8 cellular contexts compared by ENCODE assay signal in genomic region chr21:39312112-39313041, GRCh38. TPM values are rescaled to one million over a fixed set of nuclear protein-coding genes. Genes with fewer than 3 reads are reported as not detected.
DNase-seq lines count a peak whose midpoint lies in the region; ATAC-seq and TF ChIP-seq lines count a peak whose summit lies in the region.

No MANE protein-coding gene starts in this region.

- no peak overlapping the region for H4K91ac ChIP-seq in neuronal stem cell (ENCODE audit: low read depth, low read length, poor library complexity)

- no peak overlapping the region for H3K14ac ChIP-seq in neuronal stem cell (ENCODE audit: low read length)

- H3K27ac ChIP-seq in gastroesophageal sphincter (peak overlapping the region; percentile 93 to 99 (median 96)), neuronal stem cell (replicated peaks; ENCODE audit: low read length) (peak overlapping the region; percentile 98)

- peaks cover 36% of the 10 kb centered on the region for H3K4me1 Mint-ChIP-seq in activated naive CD4-positive, alpha-beta T cell treated with anti-CD3 and anti-CD28 coated beads, Interleukin-2, amount 10 ng/mL, durations not matched to agents 7 days and 5 days

- no peak overlapping the region for H2AK5ac ChIP-seq in neuronal stem cell (ENCODE audit: low read depth, low read length)

- H3K79me1 ChIP-seq in neuronal stem cell (ENCODE audit: low read depth, low read length): peaks cover 8% of the 10 kb centered on the region

- H3K4me1 ChIP-seq in gastroesophageal sphincter (peaks cover 0 to 80% (median 13%) of the 10 kb centered on the region in 3 donors), neuronal stem cell (ENCODE audit: control insufficient read depth in 2 of 2, insufficient read depth in 1 of 2, low read depth in 1 of 2, low read length in 2 of 2) (peaks cover 4 to 9% of the 10 kb centered on the region in 2 donors)

- H3K27me3 ChIP-seq in gastroesophageal sphincter: no peaks in the 10 kb centered on the region
- no peaks in the 10 kb centered on the region for H3K27me3 ChIP-seq in neuronal stem cell (ENCODE audit: control insufficient read depth in 3 of 3, insufficient read depth in 3 of 3, low read depth in 1 of 3, low read length in 3 of 3)

- H2BK120ac ChIP-seq in neuronal stem cell (ENCODE audit: low read depth, low read length): no peak overlapping the region

- TF ChIP-seq EP300 in gastroesophageal sphincter (IDR thresholded peaks at IDR 0.05): no peak

- H3K4me3 ChIP-seq in NB4 (ENCODE audit: low read depth, low read length): peak overlapping the region; percentile 70
- peak overlapping the region; percentile 89 to 98 for H3K4me3 ChIP-seq in gastroesophageal sphincter
- H3K4me3 ChIP-seq in neuronal stem cell (ENCODE audit: low read length in 2 of 2): peak overlapping the region; percentile 63 to 96

- no peaks in the 10 kb centered on the region for H3K9me3 Mint-ChIP-seq in activated naive CD4-positive, alpha-beta T cell treated with anti-CD3 and anti-CD28 coated beads, Interleukin-2, amount 10 ng/mL, durations not matched to agents 7 days and 5 days

- H3K36me3 Mint-ChIP-seq in activated naive CD4-positive, alpha-beta T cell treated with anti-CD3 and anti-CD28 coated beads, Interleukin-2, amount 10 ng/mL, durations not matched to agents 7 days and 5 days: peaks cover 28% of the 10 kb centered on the region

- H3K27ac Mint-ChIP-seq in activated naive CD4-positive, alpha-beta T cell treated with anti-CD3 and anti-CD28 coated beads, Interleukin-2, amount 10 ng/mL, durations not matched to agents 7 days and 5 days: peak overlapping the region; percentile 96

- no peak overlapping the region for H2BK12ac ChIP-seq in neuronal stem cell (ENCODE audit: low read length)

- CTCF ChIA-PET in activated naive CD4-positive, alpha-beta T cell treated with anti-CD3 and anti-CD28 coated beads, Interleukin-2, amount 10 ng/mL, durations not matched to agents 7 days and 5 days (lab: Charles Lee): no interaction called here

- DNase-seq in GM04503 (ENCODE audit: low read depth): peak; percentile 46
- DNase-seq in NB4 (ENCODE audit: low read depth): peak; percentile 92
- DNase-seq in SK-N-DZ (ENCODE audit: low spot score): peak; percentile 84
- DNase-seq in activated naive CD4-positive, alpha-beta T cell treated with anti-CD3 and anti-CD28 coated beads, Interleukin-2, amount 10 ng/mL, durations not matched to agents 7 days and 5 days: peak; percentile 96
- peak; percentile 85 for DNase-seq in neuronal stem cell (ENCODE audit: low spot score)
- peak; percentile 65 for DNase-seq in stromal cell of bone marrow (ENCODE audit: low read depth)

- TF ChIP-seq CTCF in NB4 (IDR thresholded peaks at IDR 0.05; ENCODE audit: low read depth, low read length) (no peak), gastroesophageal sphincter (IDR thresholded peaks at IDR 0.05) (no peak)

- WGBS in gastroesophageal sphincter (ENCODE audit: low coverage in 1 of 2), 2 donors: 0 to 2% methylated on average over 14 to 17 of the region's 65 CpGs
- no CpG with 5 or more reads among the region's 65 CpGs for WGBS in neuronal stem cell (ENCODE audit: extremely low coverage in 2 of 2, insufficient read length in 2 of 2, insufficient replicate concordance in 1 of 2), 2 donors

- peak overlapping the region; percentile 99 for H2AFZ ChIP-seq in neuronal stem cell (ENCODE audit: low read length)

- H3K36me3 ChIP-seq in gastroesophageal sphincter (peaks cover 0 to 14% of the 10 kb centered on the region in 2 donors), neuronal stem cell (replicated peaks in 1 of 2; ENCODE audit: control insufficient read depth in 2 of 2, insufficient read depth in 2 of 2, low read length in 2 of 2) (peaks cover 4 to 47% of the 10 kb centered on the region in 2 donors)

- H4K8ac ChIP-seq in neuronal stem cell (ENCODE audit: low read depth, low read length): no peak overlapping the region

- H3K9ac ChIP-seq in neuronal stem cell (ENCODE audit: low read depth, low read length, poor library complexity): peak overlapping the region; percentile 98

- H3K23ac ChIP-seq in neuronal stem cell (ENCODE audit: low read depth, low read length, poor library complexity): peak overlapping the region; percentile 90

- peak; percentile 77 for ATAC-seq in HG02588 (IDR thresholded peaks at IDR 0.05; ENCODE audit: unreplicated experiment)
- peak; percentile 93 for ATAC-seq in gastroesophageal sphincter

- H3K4ac ChIP-seq in neuronal stem cell (ENCODE audit: low read length): no peak overlapping the region

- H3K9me3 ChIP-seq in gastroesophageal sphincter (no peaks in the 10 kb centered on the region), neuronal stem cell (replicated peaks in 1 of 2; ENCODE audit: control insufficient read depth in 2 of 2, insufficient read depth in 1 of 2, low read depth in 1 of 2, low read length in 2 of 2) (peaks cover 0 to 2% of the 10 kb centered on the region in 2 donors)

- H2BK5ac ChIP-seq in neuronal stem cell (ENCODE audit: low read length): no peak overlapping the region

- TF ChIP-seq POLR2A in NB4 (IDR thresholded peaks at IDR 0.05; ENCODE audit: extremely low read depth, insufficient read length) (peak; percentile 26), gastroesophageal sphincter (IDR thresholded peaks at IDR 0.05) (no peak)

- peaks cover 9% of the 10 kb centered on the region for H3K27me3 Mint-ChIP-seq in activated naive CD4-positive, alpha-beta T cell treated with anti-CD3 and anti-CD28 coated beads, Interleukin-2, amount 10 ng/mL, durations not matched to agents 7 days and 5 days

- peak overlapping the region; percentile 82 for H3K4me3 Mint-ChIP-seq in activated naive CD4-positive, alpha-beta T cell treated with anti-CD3 and anti-CD28 coated beads, Interleukin-2, amount 10 ng/mL, durations not matched to agents 7 days and 5 days

- no peak overlapping the region for H2BK15ac ChIP-seq in neuronal stem cell (ENCODE audit: low read length)

- H3K18ac ChIP-seq in neuronal stem cell (ENCODE audit: low read length): peak overlapping the region; percentile 81

- peak overlapping the region; percentile 43 for H3K4me2 ChIP-seq in neuronal stem cell (ENCODE audit: insufficient read depth, low read length, poor library complexity, severe bottlenecking)

RNA-seq across cellular contexts. Expression of gene BRWD1, which starts 1.1 kb away (rescaled TPM):
- 19.1 and 20.5 TPM in 2 replicates for polyA plus RNA-seq in SK-N-DZ (2014; cell fraction: cytosol; rRNA removed)
- polyA plus RNA-seq in SK-N-DZ (2014; cell fraction: nucleus; rRNA removed): 27.5 and 31.3 TPM in 2 replicates
- total RNA-seq in gastroesophageal sphincter: 100 to 1,000 TPM in 1 of 4 donors, 10 to 100 TPM in 3; 60.0 to 132 (median 71.2) TPM
- polyA plus RNA-seq in neuronal stem cell (2013, experiment 1 of 2): 18.5 TPM
- 19.3 TPM for polyA plus RNA-seq in neuronal stem cell (2013, experiment 2 of 2)

RNA-seq across cellular contexts. Expression of gene HMGN1, which starts 36.5 kb away (rescaled TPM):
- polyA plus RNA-seq in SK-N-DZ (2014; cell fraction: cytosol; rRNA removed): 481 and 505 TPM in 2 replicates
- polyA plus RNA-seq in SK-N-DZ (2014; cell fraction: nucleus; rRNA removed): 596 and 634 TPM in 2 replicates
- total RNA-seq in gastroesophageal sphincter: 100 to 1,000 TPM in 1 of 4 donors, 10 to 100 TPM in 3; 69.0 to 117 (median 80.8) TPM
- 572 TPM for polyA plus RNA-seq in neuronal stem cell (2013, experiment 1 of 2)
- 584 TPM for polyA plus RNA-seq in neuronal stem cell (2013, experiment 2 of 2)

Comparison
In these comparisons a context has a peak if more than half of its experiments do, and no peak if none do; other contexts are left out.
1. Peak in every context shown above with its lines: DNase-seq, ATAC-seq, H3K4me3 ChIP-seq and H3K27ac ChIP-seq.
2. DNase-seq: peak in every context shown above with its lines; median percentile 96 in activated naive CD4-positive, alpha-beta T cell treated with anti-CD3 and anti-CD28 coated beads, Interleukin-2, amount 10 ng/mL, durations not matched to agents 7 days and 5 days; 92 in NB4; 85 in neuronal stem cell; 84 in SK-N-DZ; 65 in stromal cell of bone marrow; 46 in GM04503.